In the genomic region with DNA sequence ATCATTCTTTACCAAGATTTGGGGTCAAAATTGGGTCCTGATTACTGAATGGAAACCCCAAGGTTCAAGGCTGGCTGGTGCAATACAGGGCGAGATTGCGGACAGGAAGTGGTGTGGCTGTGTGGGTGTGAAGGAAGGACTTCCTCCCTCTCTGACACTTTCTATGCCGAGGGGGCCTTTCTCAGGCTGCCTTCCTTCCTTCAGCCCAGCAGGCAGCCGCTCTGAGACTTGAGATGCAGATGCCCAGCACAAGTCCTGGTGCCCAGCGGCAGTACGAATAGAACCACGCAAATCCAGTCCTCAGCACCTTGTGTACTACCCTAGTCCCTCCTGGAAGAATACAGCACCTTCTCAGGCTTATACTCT, we compare ENCODE assay signal across 8 cellular contexts. TPM values are rescaled to one million over a fixed set of nuclear protein-coding genes. Genes with fewer than 3 reads are reported as not detected.
DNase-seq lines count a peak whose midpoint lies in the region; ATAC-seq and TF ChIP-seq lines count a peak whose summit lies in the region.

No MANE protein-coding gene starts in this region.

- H3K4me3 ChIP-seq in HL-60 (replicated peaks; ENCODE audit: insufficient read depth, low read length) = no peak overlapping the region
- no peak overlapping the region for H3K4me3 ChIP-seq in aorta (ENCODE audit: low read length in 2 of 2)

- no peak for TF ChIP-seq CTCF in HL-60 (IDR thresholded peaks at IDR 0.05; ENCODE audit: insufficient read depth, low read length)

- no peaks in the 10 kb centered on the region for H3K9me3 ChIP-seq in aorta (ENCODE audit: control insufficient read depth, low read length)

- peak overlapping the region; percentile 15 to 79 for H3K27ac Mint-ChIP-seq in activated naive CD4-positive, alpha-beta T cell treated with anti-CD3 and anti-CD28 coated beads, Interleukin-2, amount 50 U/mL, for 72 hours

- H3K27me3 ChIP-seq in HL-60 (ENCODE audit: insufficient read depth, poor library complexity, severe bottlenecking) (no peaks in the 10 kb centered on the region), aorta (ENCODE audit: control insufficient read depth in 1 of 2, insufficient read depth in 2 of 2, low read length in 1 of 2) (no peaks in the 10 kb centered on the region)

- H3K4me1 ChIP-seq in aorta (ENCODE audit: control insufficient read depth in 1 of 2, insufficient read depth in 2 of 2, low read length in 2 of 2) = no peaks in the 10 kb centered on the region

- intact Hi-C loops in aorta (cut with DNase I) = no loop called here

- WGBS in aorta, 2 donors = 72 to 84% methylated on average over 7 of the region's 7 CpGs

- H3K27ac ChIP-seq in HL-60 (replicated peaks) = peak overlapping the region; percentile 68
- no peak overlapping the region for H3K27ac ChIP-seq in aorta (ENCODE audit: low read depth in 1 of 2, low read length in 2 of 2)

- H3K36me3 ChIP-seq in aorta (ENCODE audit: control insufficient read depth in 1 of 2, insufficient read depth in 2 of 2, low read length in 1 of 2) = no peaks in the 10 kb centered on the region

- ATAC-seq in GM18499 (IDR thresholded peaks at IDR 0.05; ENCODE audit: insufficient read depth, unreplicated experiment) = peak; percentile 49
- peak; percentile 71 for ATAC-seq in GM21447 (IDR thresholded peaks at IDR 0.05; ENCODE audit: unreplicated experiment)
- peak; percentile 8 to 54 for ATAC-seq in activated naive CD4-positive, alpha-beta T cell treated with anti-CD3 and anti-CD28 coated beads, Interleukin-2, amount 50 U/mL, for 72 hours
- peak; percentile 58 for ATAC-seq in aorta (ENCODE audit: low FRiP score)

- DNase-seq in HL-60 (ENCODE audit: low read depth in 1 of 2, low spot score in 1 of 2) (peak; percentile 73 to 91), aorta (peak in 1 of 2 donors; percentile 64), SHP77 treated with DMSO at 0.1 percent for 48 hours (lab: John Stamatoyannopoulos, UW) (no peak), foreskin melanocyte (no peak), NCI-H1092 treated with DMSO at 0.1 percent for 48 hours (lab: John Stamatoyannopoulos, UW) (no peak)
- DNase-seq in activated naive CD4-positive, alpha-beta T cell treated with anti-CD3 and anti-CD28 coated beads, Interleukin-2, amount 50 U/mL, for 72 hours (ENCODE audit: low spot score in 2 of 2) = no peak

- H3K36me3 Mint-ChIP-seq in activated naive CD4-positive, alpha-beta T cell treated with anti-CD3 and anti-CD28 coated beads, Interleukin-2, amount 50 U/mL, for 72 hours = peaks cover 6 to 16% of the 10 kb centered on the region in 2 donors

- H3K9me3 Mint-ChIP-seq in activated naive CD4-positive, alpha-beta T cell treated with anti-CD3 and anti-CD28 coated beads, Interleukin-2, amount 50 U/mL, for 72 hours = no peaks in the 10 kb centered on the region

RNA-seq across cellular contexts. Expression of a gene that starts 16.3 kb away (rescaled TPM):
- 10 to 100 TPM; 14.0 to 31.4 TPM for total RNA-seq in activated naive CD4-positive, alpha-beta T cell treated with anti-CD3 and anti-CD28 coated beads, Interleukin-2, amount 50 U/mL, for 72 hours
- total RNA-seq in aorta = 10 to 100 TPM in 1 of 2 donors, 1 to 10 TPM in 1; 5.5 to 13.9 TPM
- 1 to 10 TPM; 5.9 to 8.8 TPM for polyA plus RNA-seq in aorta

Comparison
In these comparisons a context has a peak if more than half of its experiments do, and no peak if none do; other contexts are left out.
1. DNase-seq: peak in HL-60 (2 of 2); none in activated naive CD4-positive, alpha-beta T cell treated with anti-CD3 and anti-CD28 coated beads, Interleukin-2, amount 50 U/mL, for 72 hours (0 of 2), SHP77 treated with DMSO at 0.1 percent for 48 hours (single experiment), foreskin melanocyte (single experiment) and NCI-H1092 treated with DMSO at 0.1 percent for 48 hours (single experiment).
2. Peak in every context shown above with its lines, with median percentiles within 50 percentile points of each other: ATAC-seq.